In genomic region chr3:114175204-114175987, GRCh38 we compare ENCODE assay signal across 17 cellular contexts. TPM values are rescaled to one million over a fixed set of nuclear protein-coding genes. Genes with fewer than 3 reads are reported as not detected.
DNase-seq lines count a peak whose midpoint lies in the region; FAIRE-seq and TF ChIP-seq lines count a peak whose summit lies in the region.
"Had no signal": no experiment of that assay in that cellular context is flagged by ENCODE, and none has a peak within 500 bp of the region (broad histone marks: within the 10 kb centered on the region; RNA-seq: fewer than 3 reads in every experiment).

No MANE protein-coding gene starts in this region.

- H3K27ac ChIP-seq in astrocyte (ENCODE audit: low read depth, low read length): no peak overlapping the region
- H3K27ac ChIP-seq: C4-2B had no signal

- H3K4me3 Mint-ChIP-seq in astrocyte (ENCODE audit: unreplicated experiment) (no peak overlapping the region), endothelial cell (ENCODE audit: unreplicated experiment) (no peak overlapping the region)
- H3K4me3 Mint-ChIP-seq: CD4-positive, alpha-beta T cell had no signal

- no peak for DNase-seq in GM12891 (ENCODE audit: insufficient read length, low spot score)
- DNase-seq in GM12892 (ENCODE audit: insufficient read length): no peak
- DNase-seq in astrocyte (ENCODE audit: low read depth): no peak
- no peak for DNase-seq in urothelium cell line (ENCODE audit: low spot score)
- no peak for DNase-seq in stimulated activated CD4-positive, alpha-beta T cell treated with anti-CD3 and anti-CD28 coated beads, Interleukin-4, amount 100 ng/mL, for 1 hour
- no peak for DNase-seq in endothelial cell (ENCODE audit: low spot score)
- DNase-seq: ACHN; AML-193; Caco-2; CD4-positive, alpha-beta T cell; GOT3 had no signal

- no peak overlapping the region for H3K4me3 ChIP-seq in astrocyte (ENCODE audit: insufficient read depth, low read depth, low read length)
- H3K4me3 ChIP-seq: HAP-1 had no signal

- H3K27me3 Mint-ChIP-seq in astrocyte (ENCODE audit: low read depth, unreplicated experiment) (peaks cover 9% of the 10 kb centered on the region), endothelial cell (ENCODE audit: unreplicated experiment) (no peaks in the 10 kb centered on the region)

- H3K27me3 ChIP-seq in astrocyte (ENCODE audit: insufficient read depth, low read length): peaks cover 10% of the 10 kb centered on the region

- H3K9me3 ChIP-seq in astrocyte (ENCODE audit: insufficient read depth, low read depth, low read length): peaks cover 2% of the 10 kb centered on the region
- H3K9me3 ChIP-seq: Caco-2, HAP-1 had no signal

- H3K4me2 ChIP-seq in astrocyte (ENCODE audit: low read length): no peak overlapping the region

- no peaks in the 10 kb centered on the region for H3K36me3 Mint-ChIP-seq in astrocyte (ENCODE audit: low read depth, unreplicated experiment)
- no peaks in the 10 kb centered on the region for H3K36me3 Mint-ChIP-seq in endothelial cell (ENCODE audit: low read depth, unreplicated experiment)

- H3K27ac Mint-ChIP-seq in astrocyte (ENCODE audit: unreplicated experiment) (no peak overlapping the region), endothelial cell (ENCODE audit: unreplicated experiment) (no peak overlapping the region)
- H3K27ac Mint-ChIP-seq: CD4-positive, alpha-beta T cell had no signal

- no peaks in the 10 kb centered on the region for H3K9me3 Mint-ChIP-seq in astrocyte (ENCODE audit: unreplicated experiment)
- no peaks in the 10 kb centered on the region for H3K9me3 Mint-ChIP-seq in endothelial cell (ENCODE audit: unreplicated experiment)
- H3K9me3 Mint-ChIP-seq: CD4-positive, alpha-beta T cell had no signal

- H2AFZ ChIP-seq in astrocyte (ENCODE audit: low read depth, low read length): no peak overlapping the region

- TF ChIP-seq POLR2A in GM12891 (IDR thresholded peaks at IDR 0.05; ENCODE audit: low read depth, low read length) (no peak), GM12892 (IDR thresholded peaks at IDR 0.05; ENCODE audit: low read depth, low read length) (no peak)

- peak; percentile 35 for FAIRE-seq in GM12891 (lab: Jason Lieb, UNC)
- FAIRE-seq in GM12892 (lab: Jason Lieb, UNC): peak; percentile 85
- peak; percentile 77 for FAIRE-seq in astrocyte (lab: Jason Lieb, UNC)
- FAIRE-seq in urothelium cell line (lab: Jason Lieb, UNC): peak; percentile 97
- FAIRE-seq: A204.1, D721Med, G401.6 had no signal

- TF ChIP-seq CTCF in astrocyte (IDR thresholded peaks at IDR 0.05; ENCODE audit: insufficient read depth, low read depth, low read length) (no peak), endothelial cell (IDR thresholded peaks at IDR 0.05; ENCODE audit: unreplicated experiment) (no peak)

- no peaks in the 10 kb centered on the region for H3K4me1 Mint-ChIP-seq in astrocyte (ENCODE audit: low read depth, unreplicated experiment)
- no peaks in the 10 kb centered on the region for H3K4me1 Mint-ChIP-seq in endothelial cell (ENCODE audit: unreplicated experiment)

- H3K36me3 ChIP-seq in astrocyte (ENCODE audit: insufficient read depth, low read length): no peaks in the 10 kb centered on the region
- H3K36me3 ChIP-seq: HAP-1 had no signal

- no peak overlapping the region for H3K9ac ChIP-seq in astrocyte (ENCODE audit: low read length)

- H3K79me2 ChIP-seq in astrocyte (ENCODE audit: insufficient read depth, low read length): no peaks in the 10 kb centered on the region

- no peaks in the 10 kb centered on the region for H3K4me1 ChIP-seq in astrocyte (ENCODE audit: insufficient read depth, low read length)
- H3K4me1 ChIP-seq: Caco-2, HAP-1 had no signal

- H4K20me1 ChIP-seq in astrocyte (ENCODE audit: insufficient read depth, low read length): no peaks in the 10 kb centered on the region

TF ChIP-seq in GM12891, 5 proteins besides CTCF, POLR2A, EP300 and RAD21:
- TF ChIP-seq POU2F2 (IDR thresholded peaks at IDR 0.05; ENCODE audit: low read depth, low read length) (no peak), POLR2AphosphoS5 (IDR thresholded peaks at IDR 0.05; ENCODE audit: low read depth, low read length) (no peak)

RNA-seq across cellular contexts. Expression of gene DRD3, which starts 3.5 kb away (rescaled TPM):
- not detected for polyA plus RNA-seq in GM12891 (2012; ENCODE audit: low read depth, missing spikeins)
- not detected for polyA plus RNA-seq in GM12892 (2012; ENCODE audit: missing spikeins)
- total RNA-seq in astrocyte (not detected in 2 replicates), endothelial cell (ENCODE audit: unreplicated experiment) (not detected)
- total RNA-seq: Caco-2; CD4-positive, alpha-beta T cell had no signal
- polyA plus RNA-seq: BJ had no signal
